In genomic region chr14:102939820-102940561, GRCh38 we compare ENCODE assay signal across 24 cellular contexts. TPM values are rescaled to one million over a fixed set of nuclear protein-coding genes. Genes with fewer than 3 reads are reported as not detected.
A peak's percentile ranks its signal among the peaks of the same experiment; 100 is the strongest.
DNase-seq lines count a peak whose midpoint lies in the region; ATAC-seq and TF ChIP-seq lines count a peak whose summit lies in the region.
"Had no signal": no experiment of that assay in that cellular context is flagged by ENCODE, and none has a peak within 500 bp of the region (broad histone marks: within the 10 kb centered on the region; RNA-seq: fewer than 3 reads in every experiment).

No MANE protein-coding gene starts in this region.

- ATAC-seq in left colon: peak; percentile 92
- ATAC-seq: A549; stimulated activated naive B cell treated with anti-CD40 and anti-IgM and Interleukin-4, amounts not matched to agents 10 μg/mL and 1 μg/mL and 100 μg/mL, for 72 hours had no signal

- CTCF ChIA-PET in RWPE1 (lab: Yijun Ruan, JAX): interaction anchor here (1.2 kb wide), 1 partner anchor 14 kb away, joined by 3 read pairs; no protein-coding TSS in a partner anchor

- H3K27me3 Mint-ChIP-seq in chondrocyte (ENCODE audit: low read depth): no peaks in the 10 kb centered on the region
- H3K27me3 Mint-ChIP-seq: activated naive CD8-positive, alpha-beta T cell; dendritic cell treated with granulocyte-macrophage colony-stimulating factor and Interleukin-4, amounts not matched to agents 40 ng/mL and 50 ng/mL, for 4 days; progenitor cell of endocrine pancreas; stimulated activated naive B cell treated with anti-CD40 and anti-IgM and Interleukin-4, amounts not matched to agents 10 μg/mL and 1 μg/mL and 100 μg/mL, for 72 hours had no signal

- POLR2A ChIA-PET in RWPE1 (lab: Yijun Ruan, JAX; ENCODE audit: low non-redundant PET): no interaction called here

- no peaks in the 10 kb centered on the region for H3K9me3 Mint-ChIP-seq in chondrocyte (ENCODE audit: low read depth)
- H3K9me3 Mint-ChIP-seq: CD8-positive, alpha-beta memory T cell; dendritic cell treated with granulocyte-macrophage colony-stimulating factor and Interleukin-4, amounts not matched to agents 40 ng/mL and 50 ng/mL, for 4 days; stimulated activated naive B cell treated with anti-CD40 and anti-IgM and Interleukin-4, amounts not matched to agents 10 μg/mL and 1 μg/mL and 100 μg/mL, for 72 hours had no signal

- H3K27me3 ChIP-seq in BLaER1 (no peaks in the 10 kb centered on the region), prostate gland (replicated peaks; ENCODE audit: insufficient read depth) (no peaks in the 10 kb centered on the region)
- H3K27me3 ChIP-seq: sigmoid colon, SJCRH30, suprapubic skin, vagina had no signal

- H3K27ac ChIP-seq in BLaER1 (no peak overlapping the region), RWPE1 (peak overlapping the region; percentile 3; the same call in 1 of the 2 replicates), prostate gland (no peak overlapping the region)
- H3K27ac ChIP-seq: A549, GM23248, PC-9, SJCRH30, suprapubic skin, vagina had no signal

- H3K4me1 ChIP-seq in BLaER1 (peaks cover 50% of the 10 kb centered on the region), prostate gland (replicated peaks) (peaks cover 5% of the 10 kb centered on the region)
- H3K4me1 ChIP-seq: A549, SJCRH30, vagina had no signal

- no peak for TF ChIP-seq POLR2A in prostate gland (IDR thresholded peaks at IDR 0.05)

- peaks cover 41% of the 10 kb centered on the region for H3K36me3 Mint-ChIP-seq in chondrocyte (ENCODE audit: low read depth)
- H3K36me3 Mint-ChIP-seq: CD8-positive, alpha-beta memory T cell had no signal

- no peak overlapping the region for H3K27ac Mint-ChIP-seq in chondrocyte (ENCODE audit: unreplicated experiment)
- H3K27ac Mint-ChIP-seq: activated naive CD8-positive, alpha-beta T cell; CD8-positive, alpha-beta memory T cell; dendritic cell treated with granulocyte-macrophage colony-stimulating factor and Interleukin-4, amounts not matched to agents 40 ng/mL and 50 ng/mL, for 4 days; progenitor cell of endocrine pancreas; stimulated activated naive B cell treated with anti-CD40 and anti-IgM and Interleukin-4, amounts not matched to agents 10 μg/mL and 1 μg/mL and 100 μg/mL, for 72 hours had no signal

- 86% methylated on average over 43 of the region's 43 CpGs for WGBS in prostate gland

- peaks cover 6% of the 10 kb centered on the region; the same call in 1 of the 2 replicates for H3K36me3 ChIP-seq in BLaER1
- peaks cover 6 to 8% of the 10 kb centered on the region in 2 donors for H3K36me3 ChIP-seq in prostate gland

- H3K4me2 ChIP-seq in BLaER1: peak overlapping the region; percentile 68
- H3K4me2 ChIP-seq: A549, PC-9 had no signal

- TF ChIP-seq CTCF in RWPE1 (conservative IDR thresholded peaks at IDR 0.05; ENCODE audit: low read depth): no peak
- no peak for TF ChIP-seq CTCF in prostate gland (IDR thresholded peaks at IDR 0.05)
- TF ChIP-seq CTCF in chondrocyte (IDR thresholded peaks at IDR 0.05): no peak

- no peak overlapping the region for H3K4me3 Mint-ChIP-seq in chondrocyte (ENCODE audit: unreplicated experiment)
- H3K4me3 Mint-ChIP-seq: activated naive CD8-positive, alpha-beta T cell; CD8-positive, alpha-beta memory T cell; dendritic cell treated with granulocyte-macrophage colony-stimulating factor and Interleukin-4, amounts not matched to agents 40 ng/mL and 50 ng/mL, for 4 days; stimulated activated naive B cell treated with anti-CD40 and anti-IgM and Interleukin-4, amounts not matched to agents 10 μg/mL and 1 μg/mL and 100 μg/mL, for 72 hours had no signal

- H3K4me3 ChIP-seq in BLaER1: no peak overlapping the region
- no peak overlapping the region for H3K4me3 ChIP-seq in prostate gland
- H3K4me3 ChIP-seq: A549, GM23248, PC-9, sigmoid colon, SJCRH30, suprapubic skin, vagina had no signal

- no peak overlapping the region for H3K9ac ChIP-seq in BLaER1
- H3K9ac ChIP-seq: GM23248 had no signal

- no peaks in the 10 kb centered on the region for H3K9me3 ChIP-seq in BLaER1
- H3K9me3 ChIP-seq in prostate gland: no peaks in the 10 kb centered on the region
- H3K9me3 ChIP-seq: A549, sigmoid colon, SJCRH30, suprapubic skin, vagina had no signal

- H4K20me1 ChIP-seq in BLaER1: no peaks in the 10 kb centered on the region

- DNase-seq in RWPE1 (ENCODE audit: low spot score): peak; percentile 46
- peak; percentile 73 to 74 for DNase-seq in left colon
- DNase-seq in prostate gland (ENCODE audit: low spot score): peak; percentile 45
- no peak for DNase-seq in NCI-H226
- no peak for DNase-seq in effector CD8-positive, alpha-beta T cell (lab: John Stamatoyannopoulos, UW)
- DNase-seq in dedifferentiated amniotic fluid mesenchymal stem cell (ENCODE audit: extremely low spot score): no peak
- DNase-seq in chondrocyte (ENCODE audit: low spot score): no peak
- DNase-seq: activated T-cell treated with anti-CD3 and anti-CD28 coated beads for 4 hours; CD8-positive, alpha-beta memory T cell; GM23248; KG1; MV-4-11; PC-9; sigmoid colon; SJCRH30; stimulated activated naive B cell treated with anti-CD40 and anti-IgM and Interleukin-4, amounts not matched to agents 10 μg/mL and 1 μg/mL and 100 μg/mL, for 72 hours had no signal

- intact Hi-C loops in left colon (cut with DNase I, micrococcal nuclease) (no loop called here), prostate gland (cut with DNase I) (no loop called here)

- no peaks in the 10 kb centered on the region for H3K4me1 Mint-ChIP-seq in chondrocyte (ENCODE audit: low read depth)
- H3K4me1 Mint-ChIP-seq: CD8-positive, alpha-beta memory T cell had no signal

RNA-seq across cellular contexts. Expression of gene AMN, which starts 17.5 kb away (rescaled TPM):
- total RNA-seq in left colon: 100 to 1,000 TPM; 186 to 331 TPM
- total RNA-seq in prostate gland: 1 to 10 TPM in 1 of 2 donors, under 1 TPM in 1; 0.91 to 1.6 TPM
- total RNA-seq in chondrocyte: 0.30 to 0.38 TPM in 2 of 3 replicates, not detected in the other
- total RNA-seq: cardiac septum, GM23248, sigmoid colon, SJCRH30 had no signal

Comparison
In these comparisons a context has a peak if more than half of its experiments do, and no peak if none do; other contexts are left out.
1. DNase-seq: peak in RWPE1 (single experiment), left colon (2 of 2) and prostate gland (single experiment); none in NCI-H226 (single experiment), effector CD8-positive, alpha-beta T cell (single experiment), dedifferentiated amniotic fluid mesenchymal stem cell (single experiment) and chondrocyte (single experiment).
2. RNA of gene AMN, which starts 17.5 kb away (total RNA-seq): 186 to 331 TPM in left colon; 0.91 to 1.6 TPM in prostate gland and 0.30 to 0.38 TPM in chondrocyte; every median in the first group is over 10 times any median in the second.